22 cellular contexts compared by ENCODE assay signal in the genomic region with DNA sequence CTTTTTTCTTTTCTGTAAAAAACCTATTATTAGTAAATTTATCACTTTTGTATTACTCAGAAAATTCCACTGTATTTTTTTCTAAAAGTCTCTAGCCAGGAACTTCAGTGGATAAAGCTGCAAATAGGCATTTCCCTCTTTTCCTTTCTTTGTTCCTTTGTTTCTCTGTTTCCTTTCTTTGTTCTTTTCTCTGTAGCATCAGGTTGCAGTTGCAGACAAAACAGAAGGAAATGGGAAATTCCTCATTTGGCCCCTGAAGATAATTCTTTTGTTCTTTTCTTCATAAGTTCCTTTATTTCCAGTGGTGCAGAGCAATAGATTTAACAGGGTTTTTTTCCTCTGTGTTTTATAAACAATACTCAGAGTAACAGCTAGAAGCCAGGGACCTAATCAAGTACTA.
"Had no signal": no experiment of that assay in that cellular context is flagged by ENCODE, and none has a peak within 500 bp of the region (broad histone marks: within the 10 kb centered on the region; RNA-seq: fewer than 3 reads in every experiment).

No MANE protein-coding gene starts in this region.

- H3K27me3 ChIP-seq: ascending aorta, body of pancreas, SJSA1 had no signal

- H3K27me3 Mint-ChIP-seq: activated naive CD4-positive, alpha-beta T cell treated with anti-CD3 and anti-CD28 coated beads, Interleukin-2, amount 50 U/mL, for 24 hours had no signal

- H3K27ac ChIP-seq: ascending aorta, body of pancreas, SJSA1 had no signal

- H3K4me1 ChIP-seq: ascending aorta, body of pancreas, SJSA1 had no signal

- H3K4me3 Mint-ChIP-seq: activated CD8-positive, alpha-beta T cell treated with anti-CD3 and anti-CD28 coated beads, Interleukin-2, amount 10 ng/mL, durations not matched to agents 7 days and 5 days; activated naive CD4-positive, alpha-beta T cell treated with anti-CD3 and anti-CD28 coated beads, Interleukin-2, amount 50 U/mL, for 24 hours; T-helper 1 cell treated with Interleukin-12 subunit alpha and Interleukin-12 subunit beta and Interleukin-4 antibody, amounts not matched to agents 30 μg/mL and 1 μg/mL, for 36 hours had no signal

- H3K9me3 ChIP-seq: ascending aorta, body of pancreas, SJSA1 had no signal

- H3K4me3 ChIP-seq: ascending aorta, body of pancreas, SJSA1 had no signal

- ATAC-seq: activated CD8-positive, alpha-beta T cell treated with anti-CD3 and anti-CD28 coated beads, Interleukin-2, amount 10 ng/mL, durations not matched to agents 7 days and 5 days; body of pancreas; PC-3; SK-N-SH treated with all-trans-retinoic acid at 6 μM for 48 hours had no signal

- H3K36me3 ChIP-seq: ascending aorta, SJSA1 had no signal

- H3K9me3 Mint-ChIP-seq: activated naive CD4-positive, alpha-beta T cell treated with anti-CD3 and anti-CD28 coated beads, Interleukin-2, amount 50 U/mL, for 24 hours; T-helper 1 cell treated with Interleukin-12 subunit alpha and Interleukin-12 subunit beta and Interleukin-4 antibody, amounts not matched to agents 30 μg/mL and 1 μg/mL, for 36 hours had no signal

- H3K36me3 Mint-ChIP-seq: activated naive CD4-positive, alpha-beta T cell treated with anti-CD3 and anti-CD28 coated beads, Interleukin-2, amount 50 U/mL, for 24 hours had no signal

- DNase-seq: activated CD4-positive, alpha-beta T cell treated with anti-CD3 and anti-CD28 coated beads for 48 hours; activated CD4-positive, alpha-beta T cell treated with anti-CD3 and anti-CD28 coated beads, Interleukin-2, amount 50 U/mL, for 4 hours; activated CD4-positive, CD25-positive, alpha-beta regulatory T cell treated with anti-CD3 and anti-CD28 coated beads, Interleukin-2, amount 50 U/mL, for 72 hours; activated CD8-positive, alpha-beta memory T cell treated with anti-CD3 and anti-CD28 coated beads, Interleukin-2, amount 50 U/mL, for 48 hours; activated CD8-positive, alpha-beta T cell treated with anti-CD3 and anti-CD28 coated beads, Interleukin-2, amount 10 ng/mL, durations not matched to agents 7 days and 5 days; activated naive CD4-positive, alpha-beta T cell; activated T-cell treated with anti-CD3 and anti-CD28 coated beads, Interleukin-2, amount 50 U/mL, for 1 hour; amniotic stem cell; body of pancreas; central memory CD4-positive, alpha-beta T cell; NCI-H1092; NCI-H1417; NCI-H1930; NCI-H2107; NCI-H510A treated with DMSO at 0.1 percent for 48 hours; PC-3; SHP77 had no signal

- H3K27ac Mint-ChIP-seq: activated CD8-positive, alpha-beta T cell treated with anti-CD3 and anti-CD28 coated beads, Interleukin-2, amount 10 ng/mL, durations not matched to agents 7 days and 5 days; activated naive CD4-positive, alpha-beta T cell treated with anti-CD3 and anti-CD28 coated beads, Interleukin-2, amount 50 U/mL, for 24 hours; T-helper 1 cell treated with Interleukin-12 subunit alpha and Interleukin-12 subunit beta and Interleukin-4 antibody, amounts not matched to agents 30 μg/mL and 1 μg/mL, for 36 hours had no signal

- H3K4me1 Mint-ChIP-seq: activated naive CD4-positive, alpha-beta T cell treated with anti-CD3 and anti-CD28 coated beads, Interleukin-2, amount 50 U/mL, for 24 hours had no signal
